1 cellular context compared by ENCODE assay signal in the genomic region with DNA sequence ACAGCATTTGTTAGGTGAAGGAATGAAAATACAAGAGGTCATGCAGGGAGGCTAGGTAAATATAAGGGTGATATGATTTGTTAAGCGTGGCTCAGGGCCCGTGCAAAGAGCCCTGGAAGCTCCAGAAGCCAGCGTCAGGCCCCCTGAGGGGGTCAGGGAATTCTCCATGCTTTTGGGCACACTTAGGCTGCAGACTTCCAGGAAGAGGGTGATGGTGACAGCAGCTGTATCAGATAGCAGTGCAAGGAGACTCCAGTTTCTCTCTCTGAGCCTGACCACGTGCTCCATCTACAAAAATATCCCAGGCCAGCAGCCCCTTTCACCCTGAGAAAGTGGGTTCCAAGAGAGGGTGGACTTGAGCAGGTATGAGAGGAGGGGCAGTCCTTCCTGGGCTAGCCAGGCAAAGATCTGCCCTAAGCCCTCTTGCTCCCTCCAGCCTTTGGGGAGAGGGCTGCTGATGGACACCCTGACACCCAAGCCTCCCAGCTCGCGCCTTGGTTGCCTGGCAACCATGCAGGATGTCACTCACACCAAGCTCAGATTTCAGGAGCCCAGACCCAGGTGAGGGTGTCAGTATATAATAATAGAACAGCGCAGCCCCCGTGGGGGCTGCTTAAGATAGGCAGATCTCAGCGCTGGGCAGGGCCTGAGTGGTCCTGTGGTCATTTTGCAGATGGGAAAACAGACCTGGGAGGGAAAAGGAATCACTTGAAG.
TF ChIP-seq lines count a peak whose summit lies in the region.

No MANE protein-coding gene starts in this region.

TF ChIP-seq in GM23338, 12 proteins besides CTCF, POLR2A, EP300 and RAD21 (continued from another document):
- TF ChIP-seq, protein P1, sequence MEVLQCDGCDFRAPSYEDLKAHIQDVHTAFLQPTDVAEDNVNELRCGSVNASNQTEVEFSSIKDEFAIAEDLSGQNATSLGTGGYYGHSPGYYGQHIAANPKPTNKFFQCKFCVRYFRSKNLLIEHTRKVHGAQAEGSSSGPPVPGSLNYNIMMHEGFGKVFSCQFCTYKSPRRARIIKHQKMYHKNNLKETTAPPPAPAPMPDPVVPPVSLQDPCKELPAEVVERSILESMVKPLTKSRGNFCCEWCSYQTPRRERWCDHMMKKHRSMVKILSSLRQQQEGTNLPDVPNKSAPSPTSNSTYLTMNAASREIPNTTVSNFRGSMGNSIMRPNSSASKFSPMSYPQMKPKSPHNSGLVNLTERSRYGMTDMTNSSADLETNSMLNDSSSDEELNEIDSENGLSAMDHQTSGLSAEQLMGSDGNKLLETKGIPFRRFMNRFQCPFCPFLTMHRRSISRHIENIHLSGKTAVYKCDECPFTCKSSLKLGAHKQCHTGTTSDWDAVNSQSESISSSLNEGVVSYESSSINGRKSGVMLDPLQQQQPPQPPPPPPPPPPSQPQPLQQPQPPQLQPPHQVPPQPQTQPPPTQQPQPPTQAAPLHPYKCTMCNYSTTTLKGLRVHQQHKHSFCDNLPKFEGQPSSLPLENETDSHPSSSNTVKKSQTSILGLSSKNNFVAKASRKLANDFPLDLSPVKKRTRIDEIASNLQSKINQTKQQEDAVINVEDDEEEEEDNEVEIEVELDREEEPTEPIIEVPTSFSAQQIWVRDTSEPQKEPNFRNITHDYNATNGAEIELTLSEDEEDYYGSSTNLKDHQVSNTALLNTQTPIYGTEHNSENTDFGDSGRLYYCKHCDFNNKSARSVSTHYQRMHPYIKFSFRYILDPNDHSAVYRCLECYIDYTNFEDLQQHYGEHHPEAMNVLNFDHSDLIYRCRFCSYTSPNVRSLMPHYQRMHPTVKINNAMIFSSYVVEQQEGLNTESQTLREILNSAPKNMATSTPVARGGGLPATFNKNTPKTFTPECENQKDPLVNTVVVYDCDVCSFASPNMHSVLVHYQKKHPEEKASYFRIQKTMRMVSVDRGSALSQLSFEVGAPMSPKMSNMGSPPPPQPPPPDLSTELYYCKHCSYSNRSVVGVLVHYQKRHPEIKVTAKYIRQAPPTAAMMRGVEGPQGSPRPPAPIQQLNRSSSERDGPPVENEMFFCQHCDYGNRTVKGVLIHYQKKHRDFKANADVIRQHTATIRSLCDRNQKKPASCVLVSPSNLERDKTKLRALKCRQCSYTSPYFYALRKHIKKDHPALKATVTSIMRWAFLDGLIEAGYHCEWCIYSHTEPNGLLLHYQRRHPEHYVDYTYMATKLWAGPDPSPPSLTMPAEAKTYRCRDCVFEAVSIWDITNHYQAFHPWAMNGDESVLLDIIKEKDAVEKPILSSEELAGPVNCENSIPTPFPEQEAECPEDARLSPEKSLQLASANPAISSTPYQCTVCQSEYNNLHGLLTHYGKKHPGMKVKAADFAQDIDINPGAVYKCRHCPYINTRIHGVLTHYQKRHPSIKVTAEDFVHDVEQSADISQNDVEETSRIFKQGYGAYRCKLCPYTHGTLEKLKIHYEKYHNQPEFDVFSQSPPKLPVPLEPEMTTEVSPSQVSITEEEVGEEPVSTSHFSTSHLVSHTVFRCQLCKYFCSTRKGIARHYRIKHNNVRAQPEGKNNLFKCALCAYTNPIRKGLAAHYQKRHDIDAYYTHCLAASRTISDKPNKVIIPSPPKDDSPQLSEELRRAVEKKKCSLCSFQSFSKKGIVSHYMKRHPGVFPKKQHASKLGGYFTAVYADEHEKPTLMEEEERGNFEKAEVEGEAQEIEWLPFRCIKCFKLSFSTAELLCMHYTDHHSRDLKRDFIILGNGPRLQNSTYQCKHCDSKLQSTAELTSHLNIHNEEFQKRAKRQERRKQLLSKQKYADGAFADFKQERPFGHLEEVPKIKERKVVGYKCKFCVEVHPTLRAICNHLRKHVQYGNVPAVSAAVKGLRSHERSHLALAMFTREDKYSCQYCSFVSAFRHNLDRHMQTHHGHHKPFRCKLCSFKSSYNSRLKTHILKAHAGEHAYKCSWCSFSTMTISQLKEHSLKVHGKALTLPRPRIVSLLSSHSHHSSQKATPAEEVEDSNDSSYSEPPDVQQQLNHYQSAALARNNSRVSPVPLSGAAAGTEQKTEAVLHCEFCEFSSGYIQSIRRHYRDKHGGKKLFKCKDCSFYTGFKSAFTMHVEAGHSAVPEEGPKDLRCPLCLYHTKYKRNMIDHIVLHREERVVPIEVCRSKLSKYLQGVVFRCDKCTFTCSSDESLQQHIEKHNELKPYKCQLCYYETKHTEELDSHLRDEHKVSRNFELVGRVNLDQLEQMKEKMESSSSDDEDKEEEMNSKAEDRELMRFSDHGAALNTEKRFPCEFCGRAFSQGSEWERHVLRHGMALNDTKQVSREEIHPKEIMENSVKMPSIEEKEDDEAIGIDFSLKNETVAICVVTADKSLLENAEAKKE (CRISPR knock-in tag; IDR thresholded peaks at IDR 0.05), result no peak
- TF ChIP-seq POLR2AphosphoS5 (IDR thresholded peaks at IDR 0.05; ENCODE audit: low read depth) (no peak), JUNB (IDR thresholded peaks at IDR 0.05; ENCODE audit: unreplicated experiment) (no peak)
